Comparison of ENCODE assay signal across 8 cellular contexts in the genomic region with DNA sequence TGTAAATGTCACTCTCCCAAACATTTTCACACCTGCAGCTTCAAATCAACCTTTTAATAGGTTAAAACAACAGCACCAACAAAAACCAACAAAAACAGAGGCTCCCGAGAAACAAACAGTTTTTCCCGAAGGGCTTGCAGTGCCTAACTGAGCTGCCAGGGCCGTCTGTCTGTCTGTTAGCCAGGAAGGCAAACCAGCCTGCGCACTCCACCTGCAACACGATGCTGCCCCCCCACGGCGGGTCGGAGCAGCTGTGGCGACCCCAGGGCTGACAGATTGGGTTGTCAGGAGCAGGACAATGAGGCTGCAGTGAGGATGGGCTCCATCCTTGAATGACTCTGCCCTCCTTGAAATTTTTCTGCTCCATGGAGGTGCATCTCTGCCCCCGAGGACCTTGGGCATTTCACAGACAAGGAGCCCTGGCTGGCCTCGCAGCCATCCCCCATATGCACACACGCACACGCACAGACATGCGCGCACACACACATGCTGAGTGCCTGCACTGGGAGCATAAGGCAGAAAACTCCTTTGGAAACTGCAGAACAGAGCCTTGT. TPM values are rescaled to one million over a fixed set of nuclear protein-coding genes. Genes with fewer than 3 reads are reported as not detected.
DNase-seq lines count a peak whose midpoint lies in the region; ATAC-seq, FAIRE-seq and TF ChIP-seq lines count a peak whose summit lies in the region.

No MANE protein-coding gene starts in this region.

- ATAC-seq in GM18870 (IDR thresholded peaks at IDR 0.05; ENCODE audit: unreplicated experiment) (no peak), HG03469 (IDR thresholded peaks at IDR 0.05; ENCODE audit: unreplicated experiment) (no peak)

- no peak for FAIRE-seq in frontal cortex (lab: Jason Lieb, UNC)

- peak; percentile 39 for TF ChIP-seq CTCF in astrocyte of the cerebellum (IDR thresholded peaks at IDR 0.05; ENCODE audit: low read depth, low read length, missing control alignments)

- DNase-seq in NCI-H526 (lab: John Stamatoyannopoulos, UW) (peak; percentile 10 to 62), NCI-H526 treated with DMSO at 0.1 percent for 48 hours (lab: John Stamatoyannopoulos, UW) (no peak), NCI-H146 (lab: John Stamatoyannopoulos, UW) (peak; percentile 77), astrocyte of the cerebellum (ENCODE audit: low read depth) (no peak), lung microvascular endothelial cell (ENCODE audit: low read depth in 2 of 2) (peak; percentile 19 to 58), frontal cortex (ENCODE audit: low spot score in 2 of 2) (no peak)

- in situ Hi-C loops in astrocyte of the cerebellum (cut with HindIII; ENCODE audit: low sequenced_read_pairs) = no loop called here

- no peak overlapping the region for H3K4me3 ChIP-seq in astrocyte of the cerebellum (ENCODE audit: low read depth, low read length)

RNA-seq across cellular contexts. Expression of gene RTL1, which starts 2.6 kb away (rescaled TPM):
- total RNA-seq in lung microvascular endothelial cell (not detected in 2 replicates), frontal cortex (not detected)

Comparison
In these comparisons a context has a peak if more than half of its experiments do, and no peak if none do; other contexts are left out.
1. DNase-seq: peak in NCI-H526 (2 of 2), NCI-H146 (single experiment) and lung microvascular endothelial cell (2 of 2); none in NCI-H526 treated with DMSO at 0.1 percent for 48 hours (single experiment), astrocyte of the cerebellum (single experiment) and frontal cortex (0 of 2).